ENCODE assay signal across 8 cellular contexts in the genomic region with DNA sequence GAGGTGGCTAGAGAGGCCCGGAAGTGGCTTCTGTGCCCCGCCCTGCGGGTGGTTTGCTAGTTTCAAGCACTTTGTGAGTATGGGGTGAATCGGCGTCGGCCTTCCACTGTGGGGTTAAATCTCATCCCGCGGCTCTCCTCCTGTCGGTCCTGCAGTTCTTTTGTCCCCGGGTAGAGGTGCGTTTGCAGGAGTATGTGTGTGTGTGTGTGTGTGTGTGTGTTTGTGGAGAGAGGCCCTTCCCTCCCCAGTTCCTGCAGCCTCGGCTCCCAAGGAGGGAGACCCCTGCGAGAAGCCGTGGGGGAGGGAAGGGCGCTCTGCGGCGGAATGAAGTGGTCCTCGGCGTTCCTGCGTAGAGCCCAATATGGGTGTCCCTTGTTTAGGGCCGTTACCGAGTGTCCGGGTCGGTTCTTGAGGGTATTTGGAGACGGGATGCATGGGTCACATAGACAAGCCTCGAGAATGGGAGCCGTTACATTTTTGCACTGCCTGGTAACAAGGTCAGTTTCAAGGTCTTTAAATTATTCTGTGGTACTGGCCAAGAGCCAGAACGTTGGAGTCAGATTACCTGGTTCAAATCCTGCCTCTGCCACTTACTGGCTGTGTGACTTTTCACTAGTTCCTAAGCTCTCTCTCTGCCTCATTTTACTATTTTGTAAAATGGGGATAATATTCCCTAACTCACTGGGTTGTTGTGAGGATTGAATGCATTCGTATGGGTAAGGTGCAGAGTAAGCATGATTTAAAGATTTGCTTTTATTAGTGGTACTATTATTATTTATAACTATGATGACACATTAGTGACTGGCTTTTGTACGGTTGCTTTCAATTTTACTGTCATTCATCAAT. TPM values are rescaled to one million over a fixed set of nuclear protein-coding genes. Genes with fewer than 3 reads are reported as not detected.
DNase-seq lines count a peak whose midpoint lies in the region; ATAC-seq and TF ChIP-seq lines count a peak whose summit lies in the region.

Gene ZKSCAN3 (plus strand): TSS at position 56 of the 846 bp plus-strand sequence. CDS start 9,640 bp downstream, outside the sequence.

- peaks cover 29% of the 10 kb centered on the region for H3K4me1 Mint-ChIP-seq in activated T-cell treated with anti-CD3 and anti-CD28 coated beads, Interleukin-2, amount 50 U/mL, for 4 hours (ENCODE audit: low read depth)

- DNase-seq in DMS153 (lab: John Stamatoyannopoulos, UW) (peak; percentile 60), esophagus squamous epithelium (lab: John Stamatoyannopoulos, UW) (peak; percentile 41), myocyte (ENCODE audit: low read depth) (peak; percentile 83)
- DNase-seq in activated T-cell treated with anti-CD3 and anti-CD28 coated beads, Interleukin-2, amount 50 U/mL, for 4 hours: peak; percentile 74
- DNase-seq in stimulated activated CD8-positive, alpha-beta memory T cell treated with anti-CD3 and anti-CD28 coated beads, Interleukin-7, amount 100 ng/mL, for 48 hours (ENCODE audit: extremely low read depth in 1 of 2, low read depth in 1 of 2): peak; percentile 70 to 84

- peaks cover 20% of the 10 kb centered on the region for H3K27me3 Mint-ChIP-seq in activated T-cell treated with anti-CD3 and anti-CD28 coated beads, Interleukin-2, amount 50 U/mL, for 4 hours (ENCODE audit: low read depth)

- peak within 1 kb of the TSS; percentile 85 for H3K4me3 ChIP-seq in HUES6 (ENCODE audit: low read depth, low read length)
- H3K4me3 ChIP-seq in esophagus squamous epithelium: peak within 1 kb of the TSS; percentile 37 to 90 (median 71)

- WGBS in esophagus squamous epithelium, 2 donors: 1% methylated on average over 20 to 25 of the region's 30 CpGs

- peak; percentile 97 for ATAC-seq in GM21423 (IDR thresholded peaks at IDR 0.05; ENCODE audit: unreplicated experiment)
- ATAC-seq in activated T-cell treated with anti-CD3 and anti-CD28 coated beads, Interleukin-2, amount 50 U/mL, for 4 hours: peak; percentile 100

- H3K4me3 Mint-ChIP-seq in activated T-cell treated with anti-CD3 and anti-CD28 coated beads, Interleukin-2, amount 50 U/mL, for 4 hours: peak within 1 kb of the TSS; percentile 98

- TF ChIP-seq POLR2A in esophagus squamous epithelium (IDR thresholded peaks at IDR 0.05): peak in 2 of 4 donors; percentile 10 to 40

- H3K27me3 ChIP-seq in HUES6 (ENCODE audit: control insufficient read depth, insufficient read depth, low read length) (no peaks in the 10 kb centered on the region), esophagus squamous epithelium (no peaks in the 10 kb centered on the region)

- H3K36me3 ChIP-seq in HUES6 (ENCODE audit: control insufficient read depth, insufficient read depth, low read length): no peaks in the 10 kb centered on the region; the same call in 1 of the 2 replicates
- no peaks in the 10 kb centered on the region for H3K36me3 ChIP-seq in esophagus squamous epithelium

- H3K4me1 ChIP-seq in HUES6 (ENCODE audit: control insufficient read depth, insufficient read depth, low read length) (peaks cover 11% of the 10 kb centered on the region; the same call in 1 of the 2 replicates), esophagus squamous epithelium (peaks cover 19 to 47% (median 20%) of the 10 kb centered on the region in 3 donors)

- intact Hi-C loops in esophagus squamous epithelium (cut with DNase I): loop anchor here (10.0 kb wide), 2 partner anchors 95 to 215 kb away; partner anchors contain the start of genes NKAPL and ZKSCAN4

- H3K36me3 Mint-ChIP-seq in activated T-cell treated with anti-CD3 and anti-CD28 coated beads, Interleukin-2, amount 50 U/mL, for 4 hours (ENCODE audit: insufficient read depth): no peaks in the 10 kb centered on the region

- H3K9me3 ChIP-seq in HUES6 (ENCODE audit: control insufficient read depth, insufficient read depth, low read depth, low read length) (peaks cover 11% of the 10 kb centered on the region), esophagus squamous epithelium (no peaks in the 10 kb centered on the region)

- H3K27ac ChIP-seq in HUES6 (ENCODE audit: low read depth, low read length): peak within 1 kb of the TSS; percentile 30; the same call in 1 of the 2 replicates
- peak within 1 kb of the TSS; percentile 63 to 91 (median 84) for H3K27ac ChIP-seq in esophagus squamous epithelium

- H3K9me3 Mint-ChIP-seq in activated T-cell treated with anti-CD3 and anti-CD28 coated beads, Interleukin-2, amount 50 U/mL, for 4 hours: no peaks in the 10 kb centered on the region

- TF ChIP-seq CTCF in esophagus squamous epithelium (IDR thresholded peaks at IDR 0.05): no peak

- peak within 1 kb of the TSS; percentile 76 for H3K9ac ChIP-seq in HUES6 (ENCODE audit: low read length)

TF ChIP-seq in PFSK-1, 5 proteins besides CTCF, POLR2A, EP300 and RAD21:
- TF ChIP-seq SIN3A (IDR thresholded peaks at IDR 0.05; ENCODE audit: borderline replicate concordance, insufficient read depth, low read length): peak; percentile 40; the same call in 1 of the 2 replicates
- TF ChIP-seq POLR2AphosphoS5 (IDR thresholded peaks at IDR 0.05; ENCODE audit: low read depth, low read length): peak; percentile 85
- no peak for TF ChIP-seq FOXP2 (optimal IDR thresholded peaks at IDR 0.05; ENCODE audit: borderline replicate concordance, extremely low read depth, extremely low read length, insufficient read depth)
- TF ChIP-seq, protein P1, sequence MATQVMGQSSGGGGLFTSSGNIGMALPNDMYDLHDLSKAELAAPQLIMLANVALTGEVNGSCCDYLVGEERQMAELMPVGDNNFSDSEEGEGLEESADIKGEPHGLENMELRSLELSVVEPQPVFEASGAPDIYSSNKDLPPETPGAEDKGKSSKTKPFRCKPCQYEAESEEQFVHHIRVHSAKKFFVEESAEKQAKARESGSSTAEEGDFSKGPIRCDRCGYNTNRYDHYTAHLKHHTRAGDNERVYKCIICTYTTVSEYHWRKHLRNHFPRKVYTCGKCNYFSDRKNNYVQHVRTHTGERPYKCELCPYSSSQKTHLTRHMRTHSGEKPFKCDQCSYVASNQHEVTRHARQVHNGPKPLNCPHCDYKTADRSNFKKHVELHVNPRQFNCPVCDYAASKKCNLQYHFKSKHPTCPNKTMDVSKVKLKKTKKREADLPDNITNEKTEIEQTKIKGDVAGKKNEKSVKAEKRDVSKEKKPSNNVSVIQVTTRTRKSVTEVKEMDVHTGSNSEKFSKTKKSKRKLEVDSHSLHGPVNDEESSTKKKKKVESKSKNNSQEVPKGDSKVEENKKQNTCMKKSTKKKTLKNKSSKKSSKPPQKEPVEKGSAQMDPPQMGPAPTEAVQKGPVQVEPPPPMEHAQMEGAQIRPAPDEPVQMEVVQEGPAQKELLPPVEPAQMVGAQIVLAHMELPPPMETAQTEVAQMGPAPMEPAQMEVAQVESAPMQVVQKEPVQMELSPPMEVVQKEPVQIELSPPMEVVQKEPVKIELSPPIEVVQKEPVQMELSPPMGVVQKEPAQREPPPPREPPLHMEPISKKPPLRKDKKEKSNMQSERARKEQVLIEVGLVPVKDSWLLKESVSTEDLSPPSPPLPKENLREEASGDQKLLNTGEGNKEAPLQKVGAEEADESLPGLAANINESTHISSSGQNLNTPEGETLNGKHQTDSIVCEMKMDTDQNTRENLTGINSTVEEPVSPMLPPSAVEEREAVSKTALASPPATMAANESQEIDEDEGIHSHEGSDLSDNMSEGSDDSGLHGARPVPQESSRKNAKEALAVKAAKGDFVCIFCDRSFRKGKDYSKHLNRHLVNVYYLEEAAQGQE (IDR thresholded peaks at IDR 0.05; ENCODE audit: insufficient read depth in 1 of 2, low read depth in 2 of 2, low read length in 2 of 2): no peak
- TF ChIP-seq TAF1 (IDR thresholded peaks at IDR 0.05; ENCODE audit: borderline replicate concordance, insufficient read depth, low read length): peak; percentile 67; the same call in 1 of the 2 replicates

RNA-seq across cellular contexts. Expression of gene ZKSCAN3, which starts in this region (rescaled TPM):
- polyA plus RNA-seq in PFSK-1 (2012; ENCODE audit: insufficient read length, low read depth): 1.6 TPM
- total RNA-seq in activated T-cell treated with anti-CD3 and anti-CD28 coated beads, Interleukin-2, amount 50 U/mL, for 4 hours: 1 to 10 TPM; 1.9 to 2.4 (median 2.3) TPM
- total RNA-seq in esophagus squamous epithelium: 1 to 10 TPM; 1.1 to 2.9 (median 2.1) TPM
- 4.4 and 5.5 TPM in 2 replicates for total RNA-seq in myocyte
- polyA plus RNA-seq in myocyte (2012): 3.5 TPM

Comparison
In these comparisons a context has a peak if more than half of its experiments do, and no peak if none do; other contexts are left out.
1. Peak in every context shown above with its lines: DNase-seq, ATAC-seq, H3K4me3 ChIP-seq and H3K27ac ChIP-seq.